In the genomic region with DNA sequence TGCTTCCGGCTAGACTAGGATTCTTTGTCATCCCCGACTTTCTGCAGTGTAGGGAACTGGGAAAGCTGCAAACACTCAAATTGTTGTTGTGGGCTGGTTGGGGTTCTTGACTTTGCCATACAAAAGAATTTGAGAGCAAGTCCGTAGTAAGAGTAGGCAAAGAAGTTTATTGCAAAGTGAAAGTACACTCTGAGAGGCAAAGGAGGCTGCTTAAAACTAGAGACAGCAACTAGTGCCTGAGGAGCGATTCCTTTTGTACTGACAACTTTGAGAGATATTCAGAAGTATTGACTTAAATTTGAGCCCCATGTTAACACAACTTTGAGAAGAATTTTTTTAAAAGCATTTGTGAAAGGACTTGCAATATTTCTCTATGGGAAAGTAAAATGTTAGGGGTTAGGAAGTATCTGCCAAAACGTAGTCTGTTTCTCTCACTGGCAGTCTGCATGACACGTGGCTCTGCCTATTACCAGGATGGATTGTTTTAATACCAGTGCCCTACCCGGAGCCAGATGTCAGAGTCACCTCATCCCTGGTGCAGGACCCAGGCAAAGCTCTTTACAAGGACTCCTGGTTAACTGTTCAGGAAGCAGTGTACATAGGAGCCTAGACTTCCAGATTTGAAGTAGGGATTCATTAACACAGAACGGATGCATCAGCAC, we compare ENCODE assay signal across 11 cellular contexts.
DNase-seq lines count a peak whose midpoint lies in the region; ATAC-seq and TF ChIP-seq lines count a peak whose summit lies in the region.
"Had no signal": no experiment of that assay in that cellular context is flagged by ENCODE, and none has a peak within 500 bp of the region (broad histone marks: within the 10 kb centered on the region; RNA-seq: fewer than 3 reads in every experiment).

No MANE protein-coding gene starts in this region.

- no peak overlapping the region for H3K27ac ChIP-seq in tibial artery

- intact Hi-C loops in activated naive CD4-positive, alpha-beta T cell treated with anti-CD3 and anti-CD28 coated beads for 36 hours (cut with micrococcal nuclease), result loop anchor here (2.0 kb wide), 1 partner anchor 37 kb away; no protein-coding TSS in a partner anchor
- intact Hi-C loops in tibial artery (cut with DNase I; ENCODE audit: low total_unique reads), result no loop called here

- H3K4me3 Mint-ChIP-seq in activated naive CD4-positive, alpha-beta T cell treated with anti-CD3 and anti-CD28 coated beads for 36 hours, result peak overlapping the region; percentile 53
- peak overlapping the region; percentile 71 for H3K4me3 Mint-ChIP-seq in activated T-cell treated with anti-CD3 and anti-CD28 coated beads, Interleukin-2, amount 50 U/mL, for 24 hours

- H3K36me3 Mint-ChIP-seq in activated naive CD4-positive, alpha-beta T cell treated with anti-CD3 and anti-CD28 coated beads for 36 hours (ENCODE audit: low read depth), result no peaks in the 10 kb centered on the region
- H3K36me3 Mint-ChIP-seq in activated T-cell treated with anti-CD3 and anti-CD28 coated beads, Interleukin-2, amount 50 U/mL, for 24 hours (ENCODE audit: low read depth), result no peaks in the 10 kb centered on the region

- H3K4me1 ChIP-seq in tibial artery, result peaks cover 0 to 8% (median 0%) of the 10 kb centered on the region in 4 donors

- H3K27ac Mint-ChIP-seq in activated naive CD4-positive, alpha-beta T cell treated with anti-CD3 and anti-CD28 coated beads for 36 hours, result peak overlapping the region; percentile 46
- peak overlapping the region; percentile 72 for H3K27ac Mint-ChIP-seq in activated T-cell treated with anti-CD3 and anti-CD28 coated beads, Interleukin-2, amount 50 U/mL, for 24 hours

- no peaks in the 10 kb centered on the region for H3K9me3 Mint-ChIP-seq in activated naive CD4-positive, alpha-beta T cell treated with anti-CD3 and anti-CD28 coated beads for 36 hours
- no peaks in the 10 kb centered on the region for H3K9me3 Mint-ChIP-seq in activated T-cell treated with anti-CD3 and anti-CD28 coated beads, Interleukin-2, amount 50 U/mL, for 24 hours

- peaks cover 21% of the 10 kb centered on the region for H3K4me1 Mint-ChIP-seq in activated naive CD4-positive, alpha-beta T cell treated with anti-CD3 and anti-CD28 coated beads for 36 hours (ENCODE audit: low read depth)
- peaks cover 24% of the 10 kb centered on the region for H3K4me1 Mint-ChIP-seq in activated T-cell treated with anti-CD3 and anti-CD28 coated beads, Interleukin-2, amount 50 U/mL, for 24 hours (ENCODE audit: low read depth)

- ATAC-seq in left lobe of liver, result peak; percentile 63
- no peak for ATAC-seq in GM21619 (IDR thresholded peaks at IDR 0.05; ENCODE audit: unreplicated experiment)
- ATAC-seq in GM18909 (IDR thresholded peaks at IDR 0.05; ENCODE audit: poor library complexity, unreplicated experiment), result no peak
- ATAC-seq: HCT116 had no signal

- CTCF ChIA-PET in activated naive CD4-positive, alpha-beta T cell treated with anti-CD3 and anti-CD28 coated beads for 36 hours (lab: Charles Lee), result interaction anchor here (1.2 kb wide), 1 partner anchor 27 kb away, joined by 3 read pairs; no protein-coding TSS in a partner anchor

- no peak for TF ChIP-seq CTCF in tibial artery (IDR thresholded peaks at IDR 0.05)

- H3K9me3 ChIP-seq in tibial artery, result no peaks in the 10 kb centered on the region

- H3K27me3 Mint-ChIP-seq in activated naive CD4-positive, alpha-beta T cell treated with anti-CD3 and anti-CD28 coated beads for 36 hours (ENCODE audit: low read depth), result no peaks in the 10 kb centered on the region
- no peaks in the 10 kb centered on the region for H3K27me3 Mint-ChIP-seq in activated T-cell treated with anti-CD3 and anti-CD28 coated beads, Interleukin-2, amount 50 U/mL, for 24 hours

- H3K27me3 ChIP-seq in tibial artery, result no peaks in the 10 kb centered on the region

- H3K36me3 ChIP-seq in tibial artery, result no peaks in the 10 kb centered on the region

- peak; percentile 18 for DNase-seq in activated naive CD4-positive, alpha-beta T cell treated with anti-CD3 and anti-CD28 coated beads for 36 hours
- DNase-seq in activated naive CD4-positive, alpha-beta T cell treated with Interleukin-2 at 50 U/mL for 16 hours, result no peak
- peak; percentile 42 for DNase-seq in activated T-cell treated with anti-CD3 and anti-CD28 coated beads, Interleukin-2, amount 50 U/mL, for 24 hours
- DNase-seq in left lobe of liver (ENCODE audit: low spot score) (no peak), tibial artery (no peak), DMS79 treated with DMSO at 0.1 percent for 48 hours (lab: John Stamatoyannopoulos, UW) (no peak)
- DNase-seq: aorta, NCI-H2227 treated with DMSO at 0.1 percent for 48 hours had no signal

- H3K4me3 ChIP-seq in tibial artery, result peak overlapping the region; percentile 16 to 34

Comparison
In these comparisons a context has a peak if more than half of its experiments do, and no peak if none do; other contexts are left out.
1. DNase-seq: peak in activated naive CD4-positive, alpha-beta T cell treated with anti-CD3 and anti-CD28 coated beads for 36 hours (single experiment) and activated T-cell treated with anti-CD3 and anti-CD28 coated beads, Interleukin-2, amount 50 U/mL, for 24 hours (single experiment); none in activated naive CD4-positive, alpha-beta T cell treated with Interleukin-2 at 50 U/mL for 16 hours (single experiment), left lobe of liver (single experiment), tibial artery (0 of 2) and DMS79 treated with DMSO at 0.1 percent for 48 hours (single experiment).